Comparison of ENCODE assay signal across 1 cellular context in genomic region chr2:831225-831536, GRCh38.
TF ChIP-seq lines count a peak whose summit lies in the region.

No MANE protein-coding gene starts in this region.

TF ChIP-seq in HepG2, 621 proteins besides CTCF, POLR2A, EP300 and RAD21 (continued from another document):
- TF ChIP-seq TIGD3 (CRISPR knock-in tag; IDR thresholded peaks at IDR 0.05; ENCODE audit: borderline replicate concordance) = no peak
